In genomic region chr10:34187201-34187600, GRCh38 we compare ENCODE assay signal across 22 cellular contexts.
DNase-seq lines count a peak whose midpoint lies in the region; ATAC-seq, FAIRE-seq and TF ChIP-seq lines count a peak whose summit lies in the region.
"Had no signal": no experiment of that assay in that cellular context is flagged by ENCODE, and none has a peak within 500 bp of the region (broad histone marks: within the 10 kb centered on the region; RNA-seq: fewer than 3 reads in every experiment).

No MANE protein-coding gene starts in this region.

- H2BK12ac ChIP-seq in neuronal stem cell (ENCODE audit: low read length), result no peak overlapping the region

- H3K27ac ChIP-seq in neuronal stem cell (replicated peaks; ENCODE audit: low read length) (peak overlapping the region; percentile 41), HepG2 (ENCODE audit: extremely low read length, insufficient read depth, low read length) (no peak overlapping the region)
- H3K27ac ChIP-seq: pancreas, suprapubic skin had no signal

- no peaks in the 10 kb centered on the region for H3K4me1 Mint-ChIP-seq in activated CD8-positive, alpha-beta memory T cell treated with anti-CD3 and anti-CD28 coated beads, Interleukin-2, amount 10 ng/mL, durations not matched to agents 7 days and 5 days

- H2AFZ ChIP-seq in neuronal stem cell (ENCODE audit: low read length), result no peak overlapping the region
- H2AFZ ChIP-seq in HepG2 (ENCODE audit: low read length), result no peak overlapping the region

- no peak overlapping the region for H3K4ac ChIP-seq in neuronal stem cell (ENCODE audit: low read length)

- no peaks in the 10 kb centered on the region for H3K79me1 ChIP-seq in neuronal stem cell (ENCODE audit: low read depth, low read length)

- TF ChIP-seq CTCF in foreskin fibroblast (IDR thresholded peaks at IDR 0.05; ENCODE audit: low read depth, low read length) (no peak), HepG2 (CRISPR knock-in tag; IDR thresholded peaks at IDR 0.05) (no peak)

- TF ChIP-seq RAD21 in HepG2 (CRISPR knock-in tag; IDR thresholded peaks at IDR 0.05), result no peak

- no peak overlapping the region for H3K27ac Mint-ChIP-seq in activated CD8-positive, alpha-beta memory T cell treated with anti-CD3 and anti-CD28 coated beads, Interleukin-2, amount 10 ng/mL, durations not matched to agents 7 days and 5 days
- H3K27ac Mint-ChIP-seq: T-helper 1 cell treated with Interleukin-12 subunit alpha and Interleukin-12 subunit beta and Interleukin-4 antibody, amounts not matched to agents 30 μg/mL and 1 μg/mL, for 36 hours had no signal

- H3K4me3 ChIP-seq in foreskin fibroblast (ENCODE audit: low read depth in 1 of 2, low read length in 2 of 2) (no peak overlapping the region), neuronal stem cell (ENCODE audit: low read length in 2 of 2) (no peak overlapping the region), HepG2 (replicated peaks in 1 of 3; ENCODE audit: insufficient read depth in 1 of 3, low read depth in 2 of 3, low read length in 3 of 3) (no peak overlapping the region)
- H3K4me3 ChIP-seq: GM12878, K562, pancreas, smooth muscle cell, suprapubic skin had no signal

- no peak overlapping the region for H2AK5ac ChIP-seq in neuronal stem cell (ENCODE audit: low read depth, low read length)

- H2BK5ac ChIP-seq in neuronal stem cell (ENCODE audit: low read length), result no peak overlapping the region

- H3K14ac ChIP-seq in neuronal stem cell (ENCODE audit: low read length), result no peak overlapping the region

- CTCF ChIA-PET in HepG2 (lab: Yijun Ruan, JAX; ENCODE audit: low intra/inter-chr PET ratio, low total read pairs), result no interaction called here
- CTCF ChIA-PET in activated CD8-positive, alpha-beta memory T cell treated with anti-CD3 and anti-CD28 coated beads, Interleukin-2, amount 10 ng/mL, durations not matched to agents 7 days and 5 days (lab: Charles Lee), result no interaction called here

- H4K8ac ChIP-seq in neuronal stem cell (ENCODE audit: low read depth, low read length), result no peak overlapping the region

- no peak overlapping the region for H2BK120ac ChIP-seq in neuronal stem cell (ENCODE audit: low read depth, low read length)

- POLR2A ChIA-PET in HepG2 (lab: Yijun Ruan, JAX), result no interaction called here

- no peak for TF ChIP-seq POLR2A in HepG2 (IDR thresholded peaks at IDR 0.05; ENCODE audit: insufficient read depth in 1 of 2, low read depth in 2 of 2, low read length in 2 of 2)

- WGBS in neuronal stem cell (ENCODE audit: extremely low coverage in 2 of 2, insufficient read length in 2 of 2, insufficient replicate concordance in 1 of 2), 2 donors, result no CpG with 5 or more reads among the region's 1 CpG
- 92% methylated on average over 1 of the region's 1 CpG for WGBS in HepG2 (ENCODE audit: low lambda C conversion rate)

- H3K4me1 ChIP-seq in neuronal stem cell (ENCODE audit: control insufficient read depth in 2 of 2, insufficient read depth in 1 of 2, low read depth in 1 of 2, low read length in 2 of 2) (peaks cover 28 to 29% of the 10 kb centered on the region in 2 donors), HepG2 (ENCODE audit: insufficient read depth, low read length) (peaks cover 46% of the 10 kb centered on the region)

- DNase-seq in GM04503 (ENCODE audit: low read depth) (peak; percentile 64), amniotic epithelial cell (ENCODE audit: low read depth) (peak; percentile 67), foreskin fibroblast (peak; percentile 38 to 72), neuronal stem cell (ENCODE audit: low spot score) (no peak), HepG2 (ENCODE audit: low spot score) (no peak), medulla oblongata (ENCODE audit: extremely low spot score) (no peak), inferior parietal cortex (ENCODE audit: extremely low spot score) (no peak)
- no peak for DNase-seq in activated CD8-positive, alpha-beta memory T cell treated with anti-CD3 and anti-CD28 coated beads, Interleukin-2, amount 10 ng/mL, durations not matched to agents 7 days and 5 days
- DNase-seq: activated CD4-positive, CD25-positive, alpha-beta regulatory T cell treated with anti-CD3 and anti-CD28 coated beads, Interleukin-2, amount 50 U/mL, for 72 hours; COR-L47; kidney; NCI-H2081 treated with DMSO at 0.1 percent for 48 hours; NCI-H524; pancreas; Right ventricle myocardium superior; stimulated activated CD4-positive, alpha-beta T cell treated with anti-CD3 and anti-CD28 coated beads, Interleukin-4, amount 100 ng/mL, for 4 hours; stimulated activated CD8-positive, alpha-beta memory T cell treated with anti-CD3 and anti-CD28 coated beads, Interleukin-4, amount 100 ng/mL, for 48 hours had no signal

- FAIRE-seq in HepG2 (lab: Jason Lieb, UNC), result no peak
- FAIRE-seq: GM12878, kidney, pancreas had no signal

- no peaks in the 10 kb centered on the region for H3K27me3 Mint-ChIP-seq in activated CD8-positive, alpha-beta memory T cell treated with anti-CD3 and anti-CD28 coated beads, Interleukin-2, amount 10 ng/mL, durations not matched to agents 7 days and 5 days

- H3K36me3 ChIP-seq in neuronal stem cell (replicated peaks in 1 of 2; ENCODE audit: control insufficient read depth in 2 of 2, insufficient read depth in 2 of 2, low read length in 2 of 2) (no peaks in the 10 kb centered on the region), HepG2 (replicated peaks in 1 of 2; ENCODE audit: control insufficient read depth in 1 of 2, insufficient read depth in 2 of 2, low read length in 2 of 2) (no peaks in the 10 kb centered on the region)
- H3K36me3 ChIP-seq: pancreas, suprapubic skin had no signal

- H3K79me2 ChIP-seq in HepG2 (ENCODE audit: insufficient read depth, low read length), result no peaks in the 10 kb centered on the region

- in situ Hi-C loops in HepG2 (cut with HindIII; ENCODE audit: extremely low pct_ligation_motif_present, low pct_unique_long_range_greater_than_20kb), result no loop called here

- no peak for ATAC-seq in HepG2
- no peak for ATAC-seq in activated CD8-positive, alpha-beta memory T cell treated with anti-CD3 and anti-CD28 coated beads, Interleukin-2, amount 10 ng/mL, durations not matched to agents 7 days and 5 days
- ATAC-seq: GM12878, K562, pancreas had no signal

- intact Hi-C loops in HepG2 (cut with micrococcal nuclease; ENCODE audit: unreplicated experiment), result no loop called here

- H3K4me2 ChIP-seq in neuronal stem cell (ENCODE audit: insufficient read depth, low read length, poor library complexity, severe bottlenecking) (no peak overlapping the region), HepG2 (ENCODE audit: low read depth, low read length) (no peak overlapping the region)
- H3K4me2 ChIP-seq: smooth muscle cell had no signal

- TF ChIP-seq EP300 in HepG2 (IDR thresholded peaks at IDR 0.05; ENCODE audit: low read depth in 2 of 2, low read length in 2 of 2) (no peak), HepG2 (CRISPR knock-in tag; IDR thresholded peaks at IDR 0.05; ENCODE audit: borderline replicate concordance) (no peak)

- BruUV-seq in HepG2 (replicated peaks; lab: Mats Ljungman, UMichigan), result no TSS peak

- no peak overlapping the region for H2BK15ac ChIP-seq in neuronal stem cell (ENCODE audit: low read length)

- H3K9me3 ChIP-seq in neuronal stem cell (replicated peaks in 1 of 2; ENCODE audit: control insufficient read depth in 2 of 2, insufficient read depth in 1 of 2, low read depth in 1 of 2, low read length in 2 of 2) (no peaks in the 10 kb centered on the region), HepG2 (ENCODE audit: low read length) (no peaks in the 10 kb centered on the region)
- H3K9me3 ChIP-seq: pancreas, suprapubic skin had no signal

- H3K9ac ChIP-seq in neuronal stem cell (ENCODE audit: low read depth, low read length, poor library complexity) (no peak overlapping the region), HepG2 (ENCODE audit: insufficient read depth, low read depth, low read length) (no peak overlapping the region)

- H4K91ac ChIP-seq in neuronal stem cell (ENCODE audit: low read depth, low read length, poor library complexity), result no peak overlapping the region

- no peak overlapping the region for H3K4me3 Mint-ChIP-seq in activated CD8-positive, alpha-beta memory T cell treated with anti-CD3 and anti-CD28 coated beads, Interleukin-2, amount 10 ng/mL, durations not matched to agents 7 days and 5 days
- H3K4me3 Mint-ChIP-seq: T-helper 1 cell treated with Interleukin-12 subunit alpha and Interleukin-12 subunit beta and Interleukin-4 antibody, amounts not matched to agents 30 μg/mL and 1 μg/mL, for 36 hours had no signal

- no peaks in the 10 kb centered on the region for H3K36me3 Mint-ChIP-seq in activated CD8-positive, alpha-beta memory T cell treated with anti-CD3 and anti-CD28 coated beads, Interleukin-2, amount 10 ng/mL, durations not matched to agents 7 days and 5 days

- H3K9me3 Mint-ChIP-seq in activated CD8-positive, alpha-beta memory T cell treated with anti-CD3 and anti-CD28 coated beads, Interleukin-2, amount 10 ng/mL, durations not matched to agents 7 days and 5 days (ENCODE audit: low read depth), result no peaks in the 10 kb centered on the region
- H3K9me3 Mint-ChIP-seq: T-helper 1 cell treated with Interleukin-12 subunit alpha and Interleukin-12 subunit beta and Interleukin-4 antibody, amounts not matched to agents 30 μg/mL and 1 μg/mL, for 36 hours had no signal

- H3K18ac ChIP-seq in neuronal stem cell (ENCODE audit: low read length), result no peak overlapping the region

- H4K20me1 ChIP-seq in HepG2 (ENCODE audit: insufficient read depth, low read length), result no peaks in the 10 kb centered on the region

- H3K23ac ChIP-seq in neuronal stem cell (ENCODE audit: low read depth, low read length, poor library complexity), result no peak overlapping the region

- H3K27me3 ChIP-seq in neuronal stem cell (ENCODE audit: control insufficient read depth in 3 of 3, insufficient read depth in 3 of 3, low read depth in 1 of 3, low read length in 3 of 3), result no peaks in the 10 kb centered on the region
- H3K27me3 ChIP-seq in HepG2 (ENCODE audit: control insufficient read depth in 1 of 2, insufficient read depth in 2 of 2, low read length in 2 of 2), result no peaks in the 10 kb centered on the region
- H3K27me3 ChIP-seq: pancreas, suprapubic skin had no signal

TF ChIP-seq in HepG2, 621 proteins besides CTCF, POLR2A, EP300 and RAD21 (continues in another document):
- TF ChIP-seq THAP11 (CRISPR knock-in tag; IDR thresholded peaks at IDR 0.05) (no peak), KLF12 (CRISPR knock-in tag; IDR thresholded peaks at IDR 0.05; ENCODE audit: borderline replicate concordance) (no peak), GZF1 (CRISPR knock-in tag; IDR thresholded peaks at IDR 0.05) (no peak), RBM39 (IDR thresholded peaks at IDR 0.05; ENCODE audit: low read depth, low read length, poor library complexity, severe bottlenecking) (no peak), ZFP37 (CRISPR knock-in tag; IDR thresholded peaks at IDR 0.05; ENCODE audit: borderline replicate concordance) (no peak), NKX3-1 (CRISPR knock-in tag; IDR thresholded peaks at IDR 0.05) (no peak), GABPA (IDR thresholded peaks at IDR 0.05; ENCODE audit: low read depth, low read length) (no peak), GABPA (CRISPR knock-in tag; IDR thresholded peaks at IDR 0.05; ENCODE audit: low read depth) (no peak)

Comparison
In these comparisons a context has a peak if more than half of its experiments do, and no peak if none do; other contexts are left out.
1. DNase-seq: peak in GM04503 (single experiment), amniotic epithelial cell (single experiment) and foreskin fibroblast (2 of 2); none in neuronal stem cell (single experiment), HepG2 (single experiment), activated CD8-positive, alpha-beta memory T cell treated with anti-CD3 and anti-CD28 coated beads, Interleukin-2, amount 10 ng/mL, durations not matched to agents 7 days and 5 days (single experiment), medulla oblongata (single experiment) and inferior parietal cortex (single experiment).